In the genomic region with DNA sequence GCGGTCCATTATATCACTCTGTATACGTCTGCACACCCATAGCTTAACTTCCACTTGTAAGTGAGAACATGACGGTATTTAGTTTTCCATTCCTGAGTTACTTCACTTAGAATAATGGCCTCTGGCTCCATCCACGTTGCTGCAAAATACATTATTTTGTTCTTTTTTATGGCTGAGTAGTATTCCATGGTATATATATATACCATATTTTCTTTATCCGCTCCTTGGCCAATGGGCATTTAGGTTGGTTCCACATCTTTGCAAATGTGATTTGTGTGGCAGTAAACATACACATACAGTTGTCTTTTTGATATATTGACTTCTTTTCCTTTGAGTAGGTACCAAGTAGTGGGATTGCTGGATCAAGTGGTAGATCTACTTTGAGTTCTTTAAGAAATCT, we compare ENCODE assay signal across 26 cellular contexts.
"Had no signal": no experiment of that assay in that cellular context is flagged by ENCODE, and none has a peak within 500 bp of the region (broad histone marks: within the 10 kb centered on the region; RNA-seq: fewer than 3 reads in every experiment).

No MANE protein-coding gene starts in this region.

- H3K4me1 ChIP-seq: upper lobe of right lung, uterus had no signal

- ATAC-seq: stimulated activated effector memory CD8-positive, alpha-beta T cell treated with anti-CD3 and anti-CD28 coated beads, Interleukin-12 subunit alpha, Interleukin-12 subunit beta, amount 100 ng/mL, for 72 hours; stimulated activated memory B cell treated with anti-CD40 and anti-IgM and Interleukin-4, amounts not matched to agents 10 μg/mL and 1 μg/mL and 100 μg/mL, for 72 hours; stimulated activated naive B cell treated with anti-CD40 and anti-IgM and Interleukin-4, amounts not matched to agents 10 μg/mL and 1 μg/mL and 100 μg/mL, for 72 hours; stimulated activated naive CD8-positive, alpha-beta T cell treated with anti-CD3 and anti-CD28 coated beads, Interleukin-15, amount 100 ng/mL, for 72 hours; stimulated activated naive CD8-positive, alpha-beta T cell treated with anti-CD3 and anti-CD28 coated beads, Interleukin-15, Interleukin-2, amounts not matched to agents 100 U/mL and 50 U/mL, for 24 hours; upper lobe of right lung had no signal

- DNase-seq: stimulated activated CD4-positive, alpha-beta T cell treated with anti-CD3 and anti-CD28 coated beads, Interleukin-2, amount 100 ng/mL, for 48 hours; stimulated activated CD4-positive, alpha-beta T cell treated with anti-CD3 and anti-CD28 coated beads, Interleukin-4, amount 100 ng/mL, for 1 hour; stimulated activated CD4-positive, alpha-beta T cell treated with anti-CD3 and anti-CD28 coated beads, Interleukin-4, amount 100 ng/mL, for 24 hours; stimulated activated CD4-positive, alpha-beta T cell treated with anti-CD3 and anti-CD28 coated beads, Interleukin-4, amount 100 ng/mL, for 4 hours; stimulated activated CD8-positive, alpha-beta memory T cell treated with anti-CD3 and anti-CD28 coated beads, Interleukin-4, amount 100 ng/mL, for 48 hours; stimulated activated naive B cell treated with anti-CD40 and anti-IgM and Interleukin-4, amounts not matched to agents 10 μg/mL and 1 μg/mL and 100 μg/mL, for 72 hours; stimulated activated naive CD4-positive, alpha-beta T cell; stimulated activated naive CD4-positive, alpha-beta T cell treated with Interleukin-2 at 50 U/mL for 16 hours; stimulated activated naive CD8-positive, alpha-beta T cell treated with anti-CD3 and anti-CD28 coated beads, Interleukin-15, amount 100 ng/mL, for 72 hours; stimulated activated naive CD8-positive, alpha-beta T cell treated with anti-CD3 and anti-CD28 coated beads, Interleukin-15, Interleukin-2, amounts not matched to agents 100 U/mL and 50 U/mL, for 24 hours; stomach; substantia nigra; testis; thyroid gland; tibial artery; transverse colon; trophoblast cell; upper lobe of left lung; upper lobe of right lung; uterus had no signal

- H3K9me3 ChIP-seq: stomach, suprapubic skin, testis, thoracic aorta, thyroid gland, tibial artery, tibial nerve, transverse colon, upper lobe of left lung, upper lobe of right lung, uterus, vagina had no signal

- H3K4me3 ChIP-seq: stomach, suprapubic skin, testis, thoracic aorta, thyroid gland, tibial artery, tibial nerve, transverse colon, upper lobe of left lung, upper lobe of right lung, uterus, vagina had no signal

- H3K27me3 ChIP-seq: stomach, suprapubic skin, testis, thyroid gland, tibial artery, tibial nerve, transverse colon, upper lobe of left lung, upper lobe of right lung, uterus, vagina had no signal

- H3K27ac ChIP-seq: suprapubic skin, testis, thyroid gland, tibial nerve, transverse colon, upper lobe of left lung, upper lobe of right lung, uterus, vagina had no signal

- H3K36me3 ChIP-seq: stomach, suprapubic skin, thoracic aorta, thyroid gland, tibial artery, tibial nerve, transverse colon, upper lobe of left lung, upper lobe of right lung, uterus, vagina had no signal
